In the genomic region with DNA sequence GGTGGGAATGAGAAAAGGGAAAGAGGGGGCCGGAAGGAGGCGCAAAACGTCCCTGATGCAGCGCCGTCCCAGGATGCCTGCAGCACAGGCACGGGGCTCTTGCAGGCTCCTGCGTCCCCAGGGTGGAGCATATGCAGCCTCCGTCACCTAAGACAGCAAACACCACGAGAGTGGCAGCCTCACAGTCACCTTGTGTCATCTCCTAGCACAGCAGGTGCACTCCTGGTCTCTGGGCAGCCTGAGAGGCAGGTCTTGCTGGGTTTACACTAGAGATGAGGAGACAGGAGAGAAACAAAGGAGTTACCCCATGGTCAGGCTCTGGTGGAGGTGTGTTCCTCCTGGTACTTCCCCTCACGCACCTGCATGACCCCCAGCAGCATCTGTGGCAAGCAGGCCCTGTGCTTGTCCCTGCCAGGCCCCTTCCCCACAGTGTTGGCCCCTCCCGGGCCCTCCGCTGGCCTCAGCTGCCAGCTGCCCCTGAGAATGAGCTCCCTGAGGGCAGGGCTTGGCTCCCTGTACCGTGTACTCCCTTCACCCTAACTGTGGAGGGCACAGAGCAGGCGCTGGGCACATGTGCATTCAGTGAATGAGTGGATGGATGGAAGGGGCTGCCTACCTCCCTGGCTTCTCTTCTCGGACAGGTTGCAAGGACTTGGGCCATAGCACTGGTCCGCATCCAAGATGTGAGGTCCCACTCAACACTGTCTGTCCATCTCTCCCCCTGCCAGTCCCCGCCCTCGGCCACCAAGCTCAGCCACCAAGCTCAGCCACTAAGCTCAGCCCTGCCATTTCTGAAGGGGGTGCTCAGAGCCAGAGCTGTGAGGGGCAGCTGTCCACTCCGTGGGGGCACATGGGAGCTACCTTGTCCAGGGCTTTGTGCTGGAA, we compare ENCODE assay signal across 20 cellular contexts.
DNase-seq lines count a peak whose midpoint lies in the region; TF ChIP-seq lines count a peak whose summit lies in the region.
"Had no signal": no experiment of that assay in that cellular context is flagged by ENCODE, and none has a peak within 500 bp of the region (broad histone marks: within the 10 kb centered on the region; RNA-seq: fewer than 3 reads in every experiment).

No MANE protein-coding gene starts in this region.

- no peak overlapping the region for H3K9ac ChIP-seq in H9 (ENCODE audit: extremely low read depth, insufficient read length, low read length)
- H3K9ac ChIP-seq in Karpas-422 (ENCODE audit: low read length): no peak overlapping the region
- no peak overlapping the region for H3K9ac ChIP-seq in neuronal stem cell (ENCODE audit: low read depth, low read length, poor library complexity)

- no peak overlapping the region for H2BK5ac ChIP-seq in H9 (ENCODE audit: insufficient read length, low read length)
- H2BK5ac ChIP-seq in neuronal stem cell (ENCODE audit: low read length): no peak overlapping the region

- no peak overlapping the region for H3K4me2 ChIP-seq in H9 (ENCODE audit: insufficient read depth, insufficient read length, low read length)
- H3K4me2 ChIP-seq in Karpas-422 (ENCODE audit: low read depth, low read length, poor library complexity, severe bottlenecking): no peak overlapping the region
- H3K4me2 ChIP-seq in OCI-LY7 (ENCODE audit: low read length): no peak overlapping the region
- no peak overlapping the region for H3K4me2 ChIP-seq in neuronal stem cell (ENCODE audit: insufficient read depth, low read length, poor library complexity, severe bottlenecking)

- no peak overlapping the region for H2BK120ac ChIP-seq in H9 (ENCODE audit: low read depth, low read length, poor library complexity, severe bottlenecking)
- no peak overlapping the region for H2BK120ac ChIP-seq in neuronal stem cell (ENCODE audit: low read depth, low read length)

- H3K36me3 Mint-ChIP-seq in H9 (ENCODE audit: insufficient read depth in 1 of 3, low read depth in 3 of 3): peaks cover 0 to 2% (median 0%) of the 10 kb centered on the region in 3 experiments; a peak in 1 of 7 replicates
- H3K36me3 Mint-ChIP-seq: IgD-negative memory B cell had no signal

- H3K27ac ChIP-seq in H9 (ENCODE audit: insufficient read length, low read depth, low read length) (no peak overlapping the region), Karpas-422 (ENCODE audit: low read length) (no peak overlapping the region), OCI-LY7 (ENCODE audit: low read depth, low read length, poor library complexity, severe bottlenecking) (no peak overlapping the region), neuronal stem cell (replicated peaks; ENCODE audit: low read length) (no peak overlapping the region), prostate gland (no peak overlapping the region)
- H3K27ac ChIP-seq: RWPE1 had no signal

- WGBS in H9 (ENCODE audit: extremely low coverage, insufficient read length, low lambda C conversion rate): no CpG with 5 or more reads among the region's 19 CpGs
- WGBS in neuronal stem cell (ENCODE audit: extremely low coverage in 2 of 2, insufficient read length in 2 of 2, insufficient replicate concordance in 1 of 2), 2 donors: no CpG with 5 or more reads among the region's 19 CpGs
- WGBS in prostate gland: 69% methylated on average over 19 of the region's 19 CpGs

- intact Hi-C loops in OCI-LY7 (cut with micrococcal nuclease; ENCODE audit: unreplicated experiment): loop anchor here (10.0 kb wide), 1 partner anchor 394 kb away; no protein-coding TSS in a partner anchor
- intact Hi-C loops in prostate gland (cut with DNase I): no loop called here

- BruUV-seq in OCI-LY7 (replicated peaks; lab: Mats Ljungman, UMichigan): no TSS peak

- no peaks in the 10 kb centered on the region for H3K23me2 ChIP-seq in H9 (ENCODE audit: insufficient read length, low read depth, low read length, poor library complexity, severe bottlenecking)

- no peaks in the 10 kb centered on the region for H4K20me1 ChIP-seq in H9 (ENCODE audit: control insufficient read depth, insufficient read depth, insufficient read length)
- H4K20me1 ChIP-seq in Karpas-422 (ENCODE audit: insufficient read depth, low read depth, low read length): peaks cover 6% of the 10 kb centered on the region; the same call in 1 of the 2 replicates
- no peaks in the 10 kb centered on the region for H4K20me1 ChIP-seq in OCI-LY7 (ENCODE audit: insufficient read depth, low read length)

- no peak overlapping the region for H3K4me3 Mint-ChIP-seq in H9
- H3K4me3 Mint-ChIP-seq: IgD-negative memory B cell had no signal

- H3K9me3 ChIP-seq in H9 (ENCODE audit: control insufficient read depth, low read depth, low read length) (no peaks in the 10 kb centered on the region), Karpas-422 (ENCODE audit: low read length) (no peaks in the 10 kb centered on the region), OCI-LY7 (ENCODE audit: low read length) (0 out of 2 replicates have a peak, but pooled peaks cover under 1% of the 10 kb centered on the region), neuronal stem cell (replicated peaks in 1 of 2; ENCODE audit: control insufficient read depth in 2 of 2, insufficient read depth in 1 of 2, low read depth in 1 of 2, low read length in 2 of 2) (peaks cover 0 to 6% of the 10 kb centered on the region in 2 donors), prostate gland (no peaks in the 10 kb centered on the region)
- H3K9me3 ChIP-seq: MG63 had no signal

- no peak overlapping the region for H2BK12ac ChIP-seq in H9 (ENCODE audit: insufficient read length, low read depth, low read length)
- H2BK12ac ChIP-seq in neuronal stem cell (ENCODE audit: low read length): no peak overlapping the region

- DNase-seq in H9 (no peak), Karpas-422 (peak; percentile 35), OCI-LY7 (ENCODE audit: low spot score) (peak; percentile 38), neuronal stem cell (ENCODE audit: low spot score) (no peak), DMS53 treated with DMSO at 0.1 percent for 48 hours (lab: John Stamatoyannopoulos, UW; ENCODE audit: unreplicated experiment) (no peak), dermis blood vessel endothelial cell (no peak), prostate gland (ENCODE audit: low spot score) (no peak)
- DNase-seq: ACHN, C1 segment of cervical spinal cord, DND-41, Kasumi-1, MG63, NCI-H1092 treated with DMSO at 0.1 percent for 48 hours, NCI-H1694, NCI-H2107, NCI-H748 treated with DMSO at 0.1 percent for 48 hours, PC-3, T-helper 1 cell had no signal

- H3K23ac ChIP-seq in H9 (ENCODE audit: insufficient read length, low read depth, low read length) (no peak overlapping the region), neuronal stem cell (ENCODE audit: low read depth, low read length, poor library complexity) (peak overlapping the region; percentile 77)

- H3K36me3 ChIP-seq in Karpas-422 (ENCODE audit: insufficient read depth, low read length) (no peaks in the 10 kb centered on the region), OCI-LY7 (ENCODE audit: insufficient read depth, low read length) (no peaks in the 10 kb centered on the region), neuronal stem cell (replicated peaks in 1 of 2; ENCODE audit: control insufficient read depth in 2 of 2, insufficient read depth in 2 of 2, low read length in 2 of 2) (peaks cover 0 to 2% of the 10 kb centered on the region in 2 donors), prostate gland (no peaks in the 10 kb centered on the region)
- H3K36me3 ChIP-seq: MG63 had no signal

- no peak overlapping the region for H3K56ac ChIP-seq in H9 (ENCODE audit: insufficient read length, low read depth, low read length)

- H4K91ac ChIP-seq in H9 (ENCODE audit: insufficient read length, low read depth, low read length) (peak overlapping the region; percentile 17), neuronal stem cell (ENCODE audit: low read depth, low read length, poor library complexity) (no peak overlapping the region)

- peak overlapping the region in 1 of 3 experiments; percentile 70; a peak in 1 of 7 replicates for H3K27ac Mint-ChIP-seq in H9
- H3K27ac Mint-ChIP-seq: IgD-negative memory B cell had no signal

- TF ChIP-seq POLR2A in prostate gland (IDR thresholded peaks at IDR 0.05): no peak

- peaks cover 1 to 8% of the 10 kb centered on the region in 2 experiments for H3K4me1 Mint-ChIP-seq in H9

- H3K4me1 ChIP-seq in H9 (ENCODE audit: insufficient read depth, low read length): no peaks in the 10 kb centered on the region
- H3K4me1 ChIP-seq in Karpas-422 (ENCODE audit: low read length): peaks cover 14% of the 10 kb centered on the region
- H3K4me1 ChIP-seq in OCI-LY7 (ENCODE audit: insufficient read depth, low read length, poor library complexity, severe bottlenecking): peaks cover 38% of the 10 kb centered on the region
- peaks cover 0 to 5% of the 10 kb centered on the region in 2 donors for H3K4me1 ChIP-seq in neuronal stem cell (ENCODE audit: control insufficient read depth in 2 of 2, insufficient read depth in 1 of 2, low read depth in 1 of 2, low read length in 2 of 2)
- H3K4me1 ChIP-seq in prostate gland (replicated peaks): no peaks in the 10 kb centered on the region

- H2BK20ac ChIP-seq in H9 (ENCODE audit: low read depth, low read length, poor library complexity, severe bottlenecking): no peak overlapping the region

- POLR2A ChIA-PET in OCI-LY7 (lab: Charles Lee): interaction anchor here (0.6 kb wide), 1 partner anchor 40 kb away, joined by 3 read pairs; no protein-coding TSS in a partner anchor

- H3K27me3 Mint-ChIP-seq in H9 (ENCODE audit: low read depth): peaks cover 6% of the 10 kb centered on the region; the same call in 1 of the 2 replicates

- H3K4me3 ChIP-seq in Karpas-422 (ENCODE audit: low read length): no peak overlapping the region
- no peak overlapping the region for H3K4me3 ChIP-seq in OCI-LY7 (ENCODE audit: low read depth, low read length, poor library complexity, severe bottlenecking)
- no peak overlapping the region for H3K4me3 ChIP-seq in neuronal stem cell (ENCODE audit: low read length in 2 of 2)
- no peak overlapping the region for H3K4me3 ChIP-seq in prostate gland
- H3K4me3 ChIP-seq: MG63 had no signal

- H4K8ac ChIP-seq in H9 (replicated peaks; ENCODE audit: insufficient read length, low read depth, low read length) (no peak overlapping the region), neuronal stem cell (ENCODE audit: low read depth, low read length) (no peak overlapping the region)

- H3K27me3 ChIP-seq in H9 (ENCODE audit: insufficient read depth, low read length): no peaks in the 10 kb centered on the region
- no peaks in the 10 kb centered on the region for H3K27me3 ChIP-seq in Karpas-422 (ENCODE audit: low read length)
- no peaks in the 10 kb centered on the region for H3K27me3 ChIP-seq in neuronal stem cell (ENCODE audit: control insufficient read depth in 3 of 3, insufficient read depth in 3 of 3, low read depth in 1 of 3, low read length in 3 of 3)
- H3K27me3 ChIP-seq in prostate gland (replicated peaks; ENCODE audit: insufficient read depth): peaks cover 6% of the 10 kb centered on the region
- H3K27me3 ChIP-seq: MG63 had no signal

- H3K18ac ChIP-seq in H9 (ENCODE audit: insufficient read length, low read depth, low read length) (no peak overlapping the region), neuronal stem cell (ENCODE audit: low read length) (peak overlapping the region; percentile 83)

- no peak overlapping the region for H3T11ph ChIP-seq in H9 (ENCODE audit: low read length)

- CTCF ChIA-PET in OCI-LY7 (lab: Charles Lee; ENCODE audit: unreplicated experiment): no interaction called here

- H2AK5ac ChIP-seq in H9 (ENCODE audit: insufficient read length, low read length) (no peak overlapping the region), neuronal stem cell (ENCODE audit: low read depth, low read length) (peak overlapping the region; percentile 65)

- TF ChIP-seq CTCF in H9 (conservative IDR thresholded peaks at IDR 0.05): no peak
- no peak for TF ChIP-seq CTCF in OCI-LY7 (conservative IDR thresholded peaks at IDR 0.05; ENCODE audit: low read length)
- TF ChIP-seq CTCF in prostate gland (IDR thresholded peaks at IDR 0.05): no peak

- H4K5ac ChIP-seq in H9 (ENCODE audit: insufficient read length, low read depth, low read length): no peak overlapping the region

- H2AFZ ChIP-seq in H9 (ENCODE audit: low read length): no peak overlapping the region
- no peak overlapping the region for H2AFZ ChIP-seq in Karpas-422 (ENCODE audit: low read length)
- no peak overlapping the region for H2AFZ ChIP-seq in OCI-LY7 (ENCODE audit: low read length)
- H2AFZ ChIP-seq in neuronal stem cell (ENCODE audit: low read length): no peak overlapping the region

- no peaks in the 10 kb centered on the region for H3K9me2 ChIP-seq in Karpas-422 (replicated peaks; ENCODE audit: insufficient read depth, low read length)
- no peaks in the 10 kb centered on the region for H3K9me2 ChIP-seq in OCI-LY7 (ENCODE audit: insufficient read depth, low read length)

- H3K9me3 Mint-ChIP-seq in H9: peaks cover 4 to 5% of the 10 kb centered on the region in 2 experiments; a peak in 3 of 5 replicates

- no peak overlapping the region for H2BK15ac ChIP-seq in H9 (ENCODE audit: low read depth, low read length)
- H2BK15ac ChIP-seq in neuronal stem cell (ENCODE audit: low read length): peak overlapping the region; percentile 15

- no peaks in the 10 kb centered on the region for H3K79me2 ChIP-seq in H9 (ENCODE audit: insufficient read depth, low read length)
- no peaks in the 10 kb centered on the region for H3K79me2 ChIP-seq in Karpas-422 (ENCODE audit: low read length)
- no peaks in the 10 kb centered on the region for H3K79me2 ChIP-seq in OCI-LY7 (ENCODE audit: insufficient read depth, low read depth, low read length)

- H3K4ac ChIP-seq in H9 (ENCODE audit: low read depth, low read length) (no peak overlapping the region), neuronal stem cell (ENCODE audit: low read length) (no peak overlapping the region)

- no peak overlapping the region; the same call in 1 of the 2 replicates for H3K14ac ChIP-seq in H9 (ENCODE audit: insufficient read depth, low read length)
- H3K14ac ChIP-seq in neuronal stem cell (ENCODE audit: low read length): peak overlapping the region; percentile 47

- H3K79me1 ChIP-seq in H9 (ENCODE audit: insufficient read depth, low read depth, low read length, poor library complexity, severe bottlenecking) (no peaks in the 10 kb centered on the region), neuronal stem cell (ENCODE audit: low read depth, low read length) (no peaks in the 10 kb centered on the region)

Comparison
In these comparisons a context has a peak if more than half of its experiments do, and no peak if none do; other contexts are left out.
1. DNase-seq: peak in Karpas-422 (single experiment) and OCI-LY7 (single experiment); none in H9 (single experiment), neuronal stem cell (single experiment), DMS53 treated with DMSO at 0.1 percent for 48 hours (single experiment), dermis blood vessel endothelial cell (single experiment) and prostate gland (single experiment).